Comparison of ENCODE assay signal across 14 cellular contexts in the genomic region with DNA sequence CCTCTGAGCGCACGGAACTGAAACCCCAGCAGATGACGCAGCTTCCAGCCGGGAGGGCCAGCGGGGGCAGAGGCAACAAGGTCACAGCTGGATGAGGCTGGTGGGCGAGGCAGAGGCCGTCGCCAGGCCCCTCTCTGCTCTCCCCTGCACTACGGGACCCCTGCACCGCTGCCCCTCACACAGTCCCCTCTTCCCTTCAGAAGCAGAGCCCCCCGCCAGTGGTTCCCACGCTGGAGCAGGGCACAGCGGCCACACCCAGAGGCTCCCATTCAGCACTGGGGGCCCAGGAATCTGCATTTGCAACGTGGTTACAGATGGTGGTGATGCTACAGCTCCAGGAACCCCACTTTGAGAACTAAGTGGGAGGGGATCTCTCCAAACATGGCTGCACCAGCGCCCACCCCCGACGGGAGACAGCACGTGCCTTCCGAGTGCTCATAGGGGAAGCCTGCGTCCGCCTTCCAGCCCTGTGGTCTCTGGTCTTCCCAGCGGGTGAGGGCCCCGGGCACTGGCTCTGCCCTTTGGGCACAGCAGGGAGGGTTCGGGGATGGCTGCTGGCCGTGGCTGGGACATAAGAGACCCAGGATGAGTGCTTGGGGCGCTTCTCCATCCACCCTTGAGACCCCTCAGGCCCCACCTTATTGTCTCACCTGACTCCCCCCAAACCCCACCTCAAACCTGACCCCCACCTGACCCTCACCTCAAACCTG.
"Had no signal": no experiment of that assay in that cellular context is flagged by ENCODE, and none has a peak within 500 bp of the region (broad histone marks: within the 10 kb centered on the region; RNA-seq: fewer than 3 reads in every experiment).

No MANE protein-coding gene starts in this region.

- FAIRE-seq: keratinocyte had no signal

- H3K4me3 ChIP-seq: heart left ventricle, neural progenitor cell, spleen, tibial nerve had no signal

- H3K9ac ChIP-seq: neural progenitor cell had no signal

- H2AFZ ChIP-seq: neural progenitor cell had no signal

- DNase-seq: brain microvascular endothelial cell; cerebellar nuclear complex; foreskin melanocyte; left ventricle myocardium superior; spleen; stimulated activated CD4-positive, alpha-beta T cell treated with anti-CD3 and anti-CD28 coated beads, Interleukin-1b, Interleukin-23, amount 100 ng/mL, for 48 hours; T-helper 2 cell had no signal

- H3K36me3 ChIP-seq: brain microvascular endothelial cell, heart left ventricle, neural progenitor cell, spleen, tibial nerve had no signal

- H3K9me3 ChIP-seq: heart left ventricle, spleen, tibial nerve had no signal

- H3K4me1 ChIP-seq: neural progenitor cell had no signal

- H3K4me2 ChIP-seq: neural progenitor cell had no signal

- H3K27ac ChIP-seq: brain microvascular endothelial cell, heart left ventricle, neural progenitor cell, spleen had no signal

- H3K27me3 ChIP-seq: brain microvascular endothelial cell, heart left ventricle, tibial nerve had no signal

- ATAC-seq: activated CD4-positive, CD25-positive, alpha-beta regulatory T cell treated with anti-CD3 and anti-CD28 coated beads, Interleukin-2, amount 50 U/mL, for 24 hours; heart left ventricle; left ventricle myocardium superior; right cardiac atrium; stimulated activated memory B cell treated with anti-CD40 and anti-IgM and Interleukin-4, amounts not matched to agents 10 μg/mL and 1 μg/mL and 100 μg/mL, for 72 hours had no signal
